Comparison of ENCODE assay signal across 20 cellular contexts in genomic region chr11:77450227-77450626, GRCh38.
"Had no signal": no experiment of that assay in that cellular context is flagged by ENCODE, and none has a peak within 500 bp of the region (broad histone marks: within the 10 kb centered on the region; RNA-seq: fewer than 3 reads in every experiment).

No MANE protein-coding gene starts in this region.

- H3K36me3 ChIP-seq: left ventricle myocardium inferior, sigmoid colon had no signal

- DNase-seq: activated CD4-positive, alpha-beta T cell treated with anti-CD3 and anti-CD28 coated beads for 4 hours; activated CD8-positive, alpha-beta memory T cell treated with anti-CD3 and anti-CD28 coated beads, Interleukin-2, amount 50 U/mL, for 48 hours; activated gamma-delta T cell; activated T-cell treated with anti-CD3 and anti-CD28 coated beads, Interleukin-2, amount 50 U/mL, for 72 hours; aorta; cerebellar nuclear complex; effector memory CD8-positive, alpha-beta T cell; foreskin keratinocyte; glutamatergic neuron; hypothalamus; kidney; left ventricle myocardium inferior; mucosa of descending colon; naive thymus-derived CD4-positive, alpha-beta T cell; sigmoid colon; stimulated activated CD4-positive, alpha-beta T cell treated with anti-CD3 and anti-CD28 coated beads, Interleukin-1b, Interleukin-23, amount 100 ng/mL, for 48 hours had no signal

- H3K4me1 ChIP-seq: left ventricle myocardium inferior, parathyroid adenoma, sigmoid colon had no signal

- FAIRE-seq: kidney had no signal

- H3K4me3 ChIP-seq: left ventricle myocardium inferior, mucosa of descending colon, sigmoid colon had no signal

- H3K27ac ChIP-seq: foreskin keratinocyte, left ventricle myocardium inferior, parathyroid adenoma, sigmoid colon had no signal

- H3K36me3 Mint-ChIP-seq: activated naive CD8-positive, alpha-beta T cell; memory B cell; naive thymus-derived CD4-positive, alpha-beta T cell had no signal

- H3K4me3 Mint-ChIP-seq: activated T-cell treated with anti-CD3 and anti-CD28 coated beads, Interleukin-2, amount 50 U/mL, for 72 hours; dendritic cell treated with granulocyte-macrophage colony-stimulating factor and Interleukin-4, amounts not matched to agents 40 ng/mL and 50 ng/mL, for 4 days; effector memory CD8-positive, alpha-beta T cell; memory B cell; naive thymus-derived CD4-positive, alpha-beta T cell had no signal

- H3K9me3 Mint-ChIP-seq: activated T-cell treated with anti-CD3 and anti-CD28 coated beads, Interleukin-2, amount 50 U/mL, for 72 hours; dendritic cell treated with granulocyte-macrophage colony-stimulating factor and Interleukin-4, amounts not matched to agents 40 ng/mL and 50 ng/mL, for 4 days; effector memory CD8-positive, alpha-beta T cell; memory B cell; naive thymus-derived CD4-positive, alpha-beta T cell had no signal

- H3K27me3 Mint-ChIP-seq: activated naive CD8-positive, alpha-beta T cell; dendritic cell treated with granulocyte-macrophage colony-stimulating factor and Interleukin-4, amounts not matched to agents 40 ng/mL and 50 ng/mL, for 4 days; memory B cell had no signal

- H3K9me3 ChIP-seq: left ventricle myocardium inferior, mucosa of descending colon, sigmoid colon had no signal

- H3K27ac Mint-ChIP-seq: activated naive CD8-positive, alpha-beta T cell; activated T-cell treated with anti-CD3 and anti-CD28 coated beads, Interleukin-2, amount 50 U/mL, for 72 hours; dendritic cell treated with granulocyte-macrophage colony-stimulating factor and Interleukin-4, amounts not matched to agents 40 ng/mL and 50 ng/mL, for 4 days; effector memory CD8-positive, alpha-beta T cell; memory B cell; naive thymus-derived CD4-positive, alpha-beta T cell had no signal

- H3K27me3 ChIP-seq: foreskin keratinocyte, sigmoid colon had no signal

- ATAC-seq: effector memory CD8-positive, alpha-beta T cell; foreskin keratinocyte; mucosa of descending colon; naive thymus-derived CD4-positive, alpha-beta T cell had no signal

- H3K9ac ChIP-seq: parathyroid adenoma had no signal
